In the genomic region with DNA sequence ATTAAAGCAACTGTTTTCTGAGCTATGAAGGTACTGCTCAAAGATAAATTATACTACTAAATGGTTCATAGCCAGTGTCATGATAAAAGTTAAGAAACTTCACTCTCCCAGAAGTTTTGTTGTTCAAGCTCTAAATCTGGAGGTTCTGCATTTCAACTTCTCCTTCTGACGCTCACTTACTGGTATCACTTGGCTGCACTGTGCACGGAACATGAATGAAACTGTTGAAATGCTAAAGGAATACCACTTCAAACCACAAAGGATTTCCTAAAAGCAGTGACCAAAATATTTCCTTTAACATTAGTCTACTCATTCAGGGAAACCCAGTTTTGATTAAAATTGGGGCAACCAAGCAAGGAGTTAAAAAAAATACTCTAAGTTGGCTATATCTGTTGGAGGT, we compare ENCODE assay signal across 10 cellular contexts.
DNase-seq lines count a peak whose midpoint lies in the region; ATAC-seq and TF ChIP-seq lines count a peak whose summit lies in the region.
"Had no signal": no experiment of that assay in that cellular context is flagged by ENCODE, and none has a peak within 500 bp of the region (broad histone marks: within the 10 kb centered on the region; RNA-seq: fewer than 3 reads in every experiment).

No MANE protein-coding gene starts in this region.

- TF ChIP-seq RAD21 in IMR-90 (IDR thresholded peaks at IDR 0.05; ENCODE audit: low read length) = no peak

- no peak overlapping the region for H4K5ac ChIP-seq in IMR-90 (ENCODE audit: low read depth, low read length)

- no peaks in the 10 kb centered on the region for H3K9me3 Mint-ChIP-seq in activated T-helper 17 cell treated with anti-CD3 and anti-CD28 coated beads, Interleukin-2, amount 50 U/mL, for 72 hours
- H3K9me3 Mint-ChIP-seq in mesothelial cell of epicardium = no peaks in the 10 kb centered on the region
- no peaks in the 10 kb centered on the region for H3K9me3 Mint-ChIP-seq in progenitor cell of endocrine pancreas (ENCODE audit: low read depth)

- H3K23ac ChIP-seq in IMR-90 (ENCODE audit: low read depth, low read length) = 0 out of 2 replicates have a peak overlapping the region, but pooled peaks have one; percentile 28

- H2AK5ac ChIP-seq in IMR-90 (ENCODE audit: low read depth, low read length) = no peak overlapping the region

- peaks cover 20% of the 10 kb centered on the region; the same call in 1 of the 2 replicates for H4K20me1 ChIP-seq in IMR-90 (ENCODE audit: insufficient read depth, low read length)

- H4K91ac ChIP-seq in IMR-90 (ENCODE audit: insufficient read depth, low read depth, low read length) = no peak overlapping the region

- no peak overlapping the region for H2AK9ac ChIP-seq in IMR-90 (replicated peaks; ENCODE audit: low read depth, low read length, poor library complexity)

- no TSS peak for BruUV-seq in IMR-90 (replicated peaks; lab: Mats Ljungman, UMichigan)

- no peak overlapping the region for H2BK120ac ChIP-seq in IMR-90 (ENCODE audit: low read depth, low read length)

- no peak overlapping the region for H3K56ac ChIP-seq in IMR-90 (ENCODE audit: extremely low read depth, insufficient read depth, low read length)

- peak overlapping the region; percentile 2 for H3K27ac Mint-ChIP-seq in activated T-helper 17 cell treated with anti-CD3 and anti-CD28 coated beads, Interleukin-2, amount 50 U/mL, for 72 hours
- peak overlapping the region; percentile 47 for H3K27ac Mint-ChIP-seq in mesothelial cell of epicardium
- no peak overlapping the region for H3K27ac Mint-ChIP-seq in progenitor cell of endocrine pancreas

- H3K27me3 ChIP-seq in IMR-90 (ENCODE audit: control insufficient read depth, insufficient read depth, low read length) = no peaks in the 10 kb centered on the region

- H2BK20ac ChIP-seq in IMR-90 (ENCODE audit: low read depth, low read length) = no peak overlapping the region

- H3K9me3 ChIP-seq in IMR-90 (ENCODE audit: control insufficient read depth, insufficient read depth, low read length) = no peaks in the 10 kb centered on the region

- dilution Hi-C loops in IMR-90 (cut with HindIII; ENCODE audit: low sequenced_read_pairs, unreplicated experiment) = no loop called here

- intact Hi-C loops in IMR-90 (cut with micrococcal nuclease) = loop anchor here (5.0 kb wide), 1 partner anchor 93 kb away; a partner anchor contains a TSS

- H3K79me1 ChIP-seq in IMR-90 (ENCODE audit: low read depth in 1 of 2, low read length in 2 of 2) = peaks cover 36 to 71% of the 10 kb centered on the region in 2 experiments

- ATAC-seq in IMR-90 (ENCODE audit: low read depth) (no peak), HG02970 (IDR thresholded peaks at IDR 0.05; ENCODE audit: low FRiP score, unreplicated experiment) (no peak)
- peak; percentile 58 for ATAC-seq in activated T-helper 17 cell treated with anti-CD3 and anti-CD28 coated beads, Interleukin-2, amount 50 U/mL, for 72 hours (replicated peaks)

- no peaks in the 10 kb centered on the region for H3K27me3 Mint-ChIP-seq in activated T-helper 17 cell treated with anti-CD3 and anti-CD28 coated beads, Interleukin-2, amount 50 U/mL, for 72 hours
- H3K27me3 Mint-ChIP-seq in mesothelial cell of epicardium (ENCODE audit: low read depth) (no peaks in the 10 kb centered on the region), progenitor cell of endocrine pancreas (no peaks in the 10 kb centered on the region)

- no peak overlapping the region for H2BK15ac ChIP-seq in IMR-90 (ENCODE audit: low read depth, low read length)

- POLR2A ChIA-PET in IMR-90 (lab: Charles Lee; ENCODE audit: unreplicated experiment) = no interaction called here

- no peak overlapping the region for H3K14ac ChIP-seq in IMR-90 (replicated peaks; ENCODE audit: low read depth, low read length)

- H2BK5ac ChIP-seq in IMR-90 (ENCODE audit: low read depth, low read length, poor library complexity, severe bottlenecking) = no peak overlapping the region

- CTCF ChIA-PET in IMR-90 (lab: Yijun Ruan, JAX) = interaction anchor here (1.1 kb wide), 1 partner anchor 14 kb away, joined by 7 read pairs; no protein-coding TSS in a partner anchor

- TF ChIP-seq POLR2A in IMR-90 (IDR thresholded peaks at IDR 0.05; ENCODE audit: low read depth, low read length) = no peak

- H3K4ac ChIP-seq in IMR-90 (ENCODE audit: low read depth, low read length) = no peak overlapping the region

- TF ChIP-seq CTCF in IMR-90 (conservative IDR thresholded peaks at IDR 0.05; ENCODE audit: low read depth, low read length) = no peak
- TF ChIP-seq CTCF in mesothelial cell of epicardium (IDR thresholded peaks at IDR 0.05; ENCODE audit: unreplicated experiment) = no peak
- TF ChIP-seq CTCF in progenitor cell of endocrine pancreas (IDR thresholded peaks at IDR 0.05; ENCODE audit: unreplicated experiment) = no peak

- no peak overlapping the region for H2AFZ ChIP-seq in IMR-90 (replicated peaks; ENCODE audit: low read length, poor library complexity)

- DNase-seq in GF-D8 (lab: John Stamatoyannopoulos, UW) = peak; percentile 75
- DNase-seq in IMR-90 = peak; percentile 15
- no peak for DNase-seq in mesothelial cell of epicardium (ENCODE audit: low spot score in 2 of 2, unreplicated experiment in 2 of 2)
- no peak for DNase-seq in progenitor cell of endocrine pancreas (ENCODE audit: low spot score, unreplicated experiment)
- no peak for DNase-seq in NCI-H2081 (lab: John Stamatoyannopoulos, UW)
- DNase-seq in activated naive CD4-positive, alpha-beta T cell treated with Interleukin-2 at 50 U/mL for 16 hours = no peak
- DNase-seq: activated gamma-delta T cell, erythroblast had no signal

- no peak overlapping the region for H3K18ac ChIP-seq in IMR-90 (ENCODE audit: low read depth, low read length)

- in situ Hi-C loops in IMR-90 (cut with MboI; ENCODE audit: low sequenced_read_pairs) = no loop called here

- WGBS in IMR-90 (ENCODE audit: extremely low coverage in 2 of 2, insufficient read length in 1 of 2), 2 experiments = no CpG with 5 or more reads among the region's 2 CpGs

- H3K4me3 Mint-ChIP-seq in activated T-helper 17 cell treated with anti-CD3 and anti-CD28 coated beads, Interleukin-2, amount 50 U/mL, for 72 hours = peak overlapping the region; percentile 32
- H3K4me3 Mint-ChIP-seq in mesothelial cell of epicardium (no peak overlapping the region), progenitor cell of endocrine pancreas (ENCODE audit: low read depth) (no peak overlapping the region)

- H4K8ac ChIP-seq in IMR-90 (ENCODE audit: low read depth in 2 of 2, low read length in 2 of 2) = no peak overlapping the region

- H3K4me2 ChIP-seq in IMR-90 (ENCODE audit: low read depth, low read length) = no peak overlapping the region

- H3K36me3 ChIP-seq in IMR-90 (ENCODE audit: control insufficient read depth, insufficient read depth, low read length) = peaks cover 9% of the 10 kb centered on the region

- H3K27ac ChIP-seq in IMR-90 (ENCODE audit: insufficient read depth, low read length) = no peak overlapping the region

- H3K4me1 ChIP-seq in IMR-90 (ENCODE audit: control insufficient read depth, insufficient read depth, low read length) = peaks cover 23% of the 10 kb centered on the region

- H3K4me3 ChIP-seq in IMR-90 (ENCODE audit: insufficient read depth, low read depth, low read length) = no peak overlapping the region

- peaks cover 26% of the 10 kb centered on the region for H3K36me3 Mint-ChIP-seq in activated T-helper 17 cell treated with anti-CD3 and anti-CD28 coated beads, Interleukin-2, amount 50 U/mL, for 72 hours (ENCODE audit: low read depth)
- H3K36me3 Mint-ChIP-seq in mesothelial cell of epicardium (peaks cover 2% of the 10 kb centered on the region), progenitor cell of endocrine pancreas (ENCODE audit: insufficient read depth) (peaks cover 11% of the 10 kb centered on the region)

- H3K9me1 ChIP-seq in IMR-90 (ENCODE audit: insufficient read depth, low read length) = peaks cover 15% of the 10 kb centered on the region

- H3K4me1 Mint-ChIP-seq in activated T-helper 17 cell treated with anti-CD3 and anti-CD28 coated beads, Interleukin-2, amount 50 U/mL, for 72 hours = peaks cover 46% of the 10 kb centered on the region
- H3K4me1 Mint-ChIP-seq in mesothelial cell of epicardium (peaks cover 66% of the 10 kb centered on the region), progenitor cell of endocrine pancreas (ENCODE audit: low read depth) (peaks cover 41% of the 10 kb centered on the region)

- H3K9ac ChIP-seq in IMR-90 (ENCODE audit: low read depth, low read length) = no peak overlapping the region

TF ChIP-seq in IMR-90, 13 proteins besides CTCF, POLR2A, EP300 and RAD21 (continues in another document):
- TF ChIP-seq FOS (IDR thresholded peaks at IDR 0.05; ENCODE audit: low read depth, low read length) (no peak), RFX5 (IDR thresholded peaks at IDR 0.05; ENCODE audit: low read depth, low read length) (no peak), BHLHE40 (IDR thresholded peaks at IDR 0.05; ENCODE audit: low read depth, low read length) (no peak), MXI1 (IDR thresholded peaks at IDR 0.05; ENCODE audit: borderline replicate concordance, low read depth, low read length) (no peak), CEBPB (IDR thresholded peaks at IDR 0.05; ENCODE audit: low read depth, low read length) (no peak), SMC3 (IDR thresholded peaks at IDR 0.05; ENCODE audit: low read depth, low read length) (no peak), NFE2L2 (IDR thresholded peaks at IDR 0.05; ENCODE audit: low read depth, low read length) (no peak), MAFK (IDR thresholded peaks at IDR 0.05; ENCODE audit: low read depth, low read length) (no peak), CHD1 (IDR thresholded peaks at IDR 0.05; ENCODE audit: low read depth, low read length) (no peak), RCOR1 (IDR thresholded peaks at IDR 0.05; ENCODE audit: insufficient replicate concordance, low read length) (no peak)
- TF ChIP-seq, protein P1, sequence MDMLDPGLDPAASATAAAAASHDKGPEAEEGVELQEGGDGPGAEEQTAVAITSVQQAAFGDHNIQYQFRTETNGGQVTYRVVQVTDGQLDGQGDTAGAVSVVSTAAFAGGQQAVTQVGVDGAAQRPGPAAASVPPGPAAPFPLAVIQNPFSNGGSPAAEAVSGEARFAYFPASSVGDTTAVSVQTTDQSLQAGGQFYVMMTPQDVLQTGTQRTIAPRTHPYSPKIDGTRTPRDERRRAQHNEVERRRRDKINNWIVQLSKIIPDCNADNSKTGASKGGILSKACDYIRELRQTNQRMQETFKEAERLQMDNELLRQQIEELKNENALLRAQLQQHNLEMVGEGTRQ (IDR thresholded peaks at IDR 0.05; ENCODE audit: low read depth, low read length) = no peak
- TF ChIP-seq, protein P2, sequence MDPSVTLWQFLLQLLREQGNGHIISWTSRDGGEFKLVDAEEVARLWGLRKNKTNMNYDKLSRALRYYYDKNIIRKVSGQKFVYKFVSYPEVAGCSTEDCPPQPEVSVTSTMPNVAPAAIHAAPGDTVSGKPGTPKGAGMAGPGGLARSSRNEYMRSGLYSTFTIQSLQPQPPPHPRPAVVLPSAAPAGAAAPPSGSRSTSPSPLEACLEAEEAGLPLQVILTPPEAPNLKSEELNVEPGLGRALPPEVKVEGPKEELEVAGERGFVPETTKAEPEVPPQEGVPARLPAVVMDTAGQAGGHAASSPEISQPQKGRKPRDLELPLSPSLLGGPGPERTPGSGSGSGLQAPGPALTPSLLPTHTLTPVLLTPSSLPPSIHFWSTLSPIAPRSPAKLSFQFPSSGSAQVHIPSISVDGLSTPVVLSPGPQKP (IDR thresholded peaks at IDR 0.05; ENCODE audit: borderline replicate concordance, low read depth, low read length) = no peak

Comparison
In these comparisons a context has a peak if more than half of its experiments do, and no peak if none do; other contexts are left out.
1. DNase-seq: peak in GF-D8 (single experiment) and IMR-90 (single experiment); none in mesothelial cell of epicardium (0 of 2), progenitor cell of endocrine pancreas (single experiment), NCI-H2081 (0 of 2) and activated naive CD4-positive, alpha-beta T cell treated with Interleukin-2 at 50 U/mL for 16 hours (single experiment).